Comparison of ENCODE assay signal across 35 cellular contexts in genomic region chr12:115618105-115618504, GRCh38.
"Had no signal": no experiment of that assay in that cellular context is flagged by ENCODE, and none has a peak within 500 bp of the region (broad histone marks: within the 10 kb centered on the region; RNA-seq: fewer than 3 reads in every experiment).

No MANE protein-coding gene starts in this region.

- H3K4me3 ChIP-seq: MG63 had no signal

- H3K9me3 ChIP-seq: MG63 had no signal

- H3K36me3 ChIP-seq: MG63 had no signal

- DNase-seq: Karpas-422, Kasumi-1, MG63, MM.1S, MV-4-11, NCI-H1048, NCI-H1092, NCI-H1092 treated with DMSO at 0.1 percent for 48 hours, NCI-H1105, NCI-H1105 treated with DMSO at 0.1 percent for 48 hours, NCI-H1417, NCI-H1417 treated with DMSO at 0.1 percent for 48 hours, NCI-H1436, NCI-H1436 treated with DMSO at 0.1 percent for 48 hours, NCI-H146, NCI-H1694, NCI-H1694 treated with DMSO at 0.1 percent for 48 hours, NCI-H187, NCI-H187 treated with DMSO at 0.1 percent for 48 hours, NCI-H1930, NCI-H2029, NCI-H2029 treated with DMSO at 0.1 percent for 48 hours, NCI-H2081, NCI-H2081 treated with DMSO at 0.1 percent for 48 hours, NCI-H2107, NCI-H2171, NCI-H2171 treated with DMSO at 0.1 percent for 48 hours, NCI-H2227 treated with DMSO at 0.1 percent for 48 hours, NCI-H226, NCI-H345, NCI-H446, NCI-H446 treated with DMSO at 0.1 percent for 48 hours, NCI-H510A, NCI-H510A treated with DMSO at 0.1 percent for 48 hours, NCI-H524 had no signal

- H3K27me3 ChIP-seq: MG63 had no signal
